ENCODE assay signal across 19 cellular contexts in the genomic region with DNA sequence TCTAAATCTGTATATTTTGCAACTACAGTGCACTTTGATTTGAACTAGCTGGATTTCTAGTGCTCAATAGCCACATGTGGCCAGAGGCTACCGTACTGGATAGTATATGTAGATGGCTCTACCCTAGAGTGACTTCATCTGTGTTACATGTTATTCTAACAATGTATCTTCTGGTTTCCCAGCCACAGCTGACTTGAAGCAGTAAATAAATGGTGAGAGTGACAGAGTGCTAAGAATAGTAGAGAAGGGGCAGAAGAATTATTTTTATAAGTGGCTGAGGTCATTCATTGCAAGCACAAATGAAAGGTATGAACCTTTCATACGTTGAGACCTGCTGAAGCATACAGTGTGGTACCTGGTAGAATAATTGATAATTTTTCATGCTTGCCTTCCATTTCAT. TPM values are rescaled to one million over a fixed set of nuclear protein-coding genes. Genes with fewer than 3 reads are reported as not detected.
"Had no signal": no experiment of that assay in that cellular context is flagged by ENCODE, and none has a peak within 500 bp of the region (broad histone marks: within the 10 kb centered on the region; RNA-seq: fewer than 3 reads in every experiment).

No MANE protein-coding gene starts in this region.

- H3K9me3 ChIP-seq: thoracic aorta had no signal

- H3K27ac ChIP-seq: thoracic aorta had no signal

- H3K4me3 ChIP-seq: thoracic aorta had no signal

- H3K36me3 ChIP-seq: thoracic aorta had no signal

- DNase-seq: activated CD4-positive, alpha-beta T cell treated with anti-CD3 and anti-CD28 coated beads, Interleukin-2, amount 10 ng/mL, durations not matched to agents 7 days and 5 days; activated CD4-positive, CD25-positive, alpha-beta regulatory T cell; activated CD8-positive, alpha-beta memory T cell treated with anti-CD3 and anti-CD28 coated beads, Interleukin-2, amount 50 U/mL, for 48 hours; activated naive CD4-positive, alpha-beta T cell; aorta; hippocampal formation; kidney; mesendoderm; stimulated activated CD4-positive, alpha-beta T cell treated with anti-CD3 and anti-CD28 coated beads, Interleukin-15, amount 100 ng/mL, for 24 hours; stimulated activated CD4-positive, alpha-beta T cell treated with anti-CD3 and anti-CD28 coated beads, Interleukin-4, amount 100 ng/mL, for 24 hours; stimulated activated naive CD4-positive, alpha-beta T cell treated with Interleukin-2 at 50 U/mL for 16 hours had no signal

RNA-seq across cellular contexts. Expression of a gene that starts 59.1 kb away (rescaled TPM):
- total RNA-seq: activated CD4-positive, alpha-beta T cell treated with anti-CD3 and anti-CD28 coated beads, Interleukin-2, amount 10 ng/mL, durations not matched to agents 7 days and 5 days; activated T-helper 1 cell treated with anti-CD3 and anti-CD28 coated beads, Interleukin-12 subunit alpha, Interleukin-12 subunit beta, Interleukin-2, Interleukin-4 antibody, amounts not matched to agents 30 ng/mL and 10 ng/mL and 1 ng/mL, durations not matched to agents 14 hours and 24 hours and 36 hours; aorta; kidney; lower leg skin; osteocyte; SK-MEL-5; thoracic aorta; ureter had no signal
- polyA plus RNA-seq: aorta, esophagus, neural cell had no signal
